In genomic region chr17:36544320-36545092, GRCh38 we compare ENCODE assay signal across 8 cellular contexts. TPM values are rescaled to one million over a fixed set of nuclear protein-coding genes. Genes with fewer than 3 reads are reported as not detected.
DNase-seq lines count a peak whose midpoint lies in the region; FAIRE-seq and TF ChIP-seq lines count a peak whose summit lies in the region.

GGNBP2 (plus strand) TSS chr17:36544919; CDS start chr17:36545725, 806 bp downstream.

- intact Hi-C loops in activated naive CD4-positive, alpha-beta T cell treated with anti-CD3 and anti-CD28 coated beads for 36 hours (cut with micrococcal nuclease), result loop anchor here (1.0 to 10.0 kb wide), 7 partner anchors 9 to 1063 kb away; partner anchors contain the start of genes AATF, DHRS11, SYNRG and ZNHIT3

- H3K36me3 ChIP-seq in SK-N-MC (ENCODE audit: insufficient read depth, low read length), result peaks cover 29% of the 10 kb centered on the region
- peaks cover 3% of the 10 kb centered on the region for H3K36me3 ChIP-seq in neutrophil
- peaks cover 0 to 10% (median 0%) of the 10 kb centered on the region in 5 donors for H3K36me3 ChIP-seq in subcutaneous abdominal adipose tissue (ENCODE audit: control insufficient read depth in 5 of 5, insufficient read depth in 5 of 5, low read length in 5 of 5)

- no peak for FAIRE-seq in frontal cortex (lab: Jason Lieb, UNC)

- peaks cover 49 to 53% of the 10 kb centered on the region in 2 experiments for H3K4me1 ChIP-seq in neutrophil (ENCODE audit: control insufficient read depth in 1 of 2, insufficient read depth in 1 of 2, low read depth in 1 of 2, low read length in 1 of 2)
- peaks cover 3 to 44% (median 39%) of the 10 kb centered on the region in 5 donors for H3K4me1 ChIP-seq in subcutaneous abdominal adipose tissue (ENCODE audit: control insufficient read depth in 5 of 5, insufficient read depth in 5 of 5, low read length in 5 of 5)

- peaks cover 35% of the 10 kb centered on the region for H3K36me3 Mint-ChIP-seq in HFFc6 (ENCODE audit: low read depth)
- H3K36me3 Mint-ChIP-seq in activated naive CD4-positive, alpha-beta T cell treated with anti-CD3 and anti-CD28 coated beads for 36 hours (ENCODE audit: low read depth), result peaks cover 21% of the 10 kb centered on the region

- H3K4me1 Mint-ChIP-seq in HFFc6 (ENCODE audit: low read depth), result peaks cover 17% of the 10 kb centered on the region
- peaks cover 35% of the 10 kb centered on the region for H3K4me1 Mint-ChIP-seq in activated naive CD4-positive, alpha-beta T cell treated with anti-CD3 and anti-CD28 coated beads for 36 hours (ENCODE audit: low read depth)

- H3K27ac Mint-ChIP-seq in HFFc6, result peak within 1 kb of the TSS; percentile 99
- H3K27ac Mint-ChIP-seq in activated naive CD4-positive, alpha-beta T cell treated with anti-CD3 and anti-CD28 coated beads for 36 hours, result peak within 1 kb of the TSS; percentile 94

- H3K4me3 Mint-ChIP-seq in HFFc6, result peak within 1 kb of the TSS; percentile 99
- H3K4me3 Mint-ChIP-seq in activated naive CD4-positive, alpha-beta T cell treated with anti-CD3 and anti-CD28 coated beads for 36 hours, result peak within 1 kb of the TSS; percentile 86

- no peaks in the 10 kb centered on the region for H3K9me3 Mint-ChIP-seq in HFFc6
- no peaks in the 10 kb centered on the region for H3K9me3 Mint-ChIP-seq in activated naive CD4-positive, alpha-beta T cell treated with anti-CD3 and anti-CD28 coated beads for 36 hours

- peak within 1 kb of the TSS; percentile 91 for H3K4me3 ChIP-seq in SK-N-MC
- H3K4me3 ChIP-seq in neutrophil (ENCODE audit: low read depth in 1 of 2, low read length in 1 of 2), result peak within 1 kb of the TSS; percentile 93 to 99
- peak within 1 kb of the TSS; percentile 83 to 99 (median 92) for H3K4me3 ChIP-seq in subcutaneous abdominal adipose tissue (ENCODE audit: low read depth in 1 of 5, low read length in 5 of 5)

- TF ChIP-seq CTCF in HFFc6 (IDR thresholded peaks at IDR 0.05) (no peak), neutrophil (IDR thresholded peaks at IDR 0.05) (no peak)

- CTCF ChIA-PET in activated naive CD4-positive, alpha-beta T cell treated with anti-CD3 and anti-CD28 coated beads for 36 hours (lab: Charles Lee), result interaction anchor here (1.2 to 1.3 kb wide), 2 partner anchors 10 to 57 kb away, joined by 6 to 7 read pairs; partner anchors contain the start of genes MRM1, MYO19 and PIGW

- H3K9me3 ChIP-seq in SK-N-MC (ENCODE audit: low read depth, low read length) (no peaks in the 10 kb centered on the region), neutrophil (no peaks in the 10 kb centered on the region), subcutaneous abdominal adipose tissue (ENCODE audit: control insufficient read depth in 5 of 5, low read length in 5 of 5) (no peaks in the 10 kb centered on the region)

- H3K27me3 ChIP-seq in neutrophil (no peaks in the 10 kb centered on the region), subcutaneous abdominal adipose tissue (ENCODE audit: control insufficient read depth in 5 of 5, insufficient read depth in 4 of 5, low read length in 5 of 5) (no peaks in the 10 kb centered on the region)

- H3K9ac ChIP-seq in SK-N-MC (ENCODE audit: insufficient read length) (peak within 1 kb of the TSS; percentile 98), subcutaneous abdominal adipose tissue (ENCODE audit: low read length in 5 of 5) (peak within 1 kb of the TSS; percentile 92 to 99 (median 97))

- DNase-seq in GM03348 (ENCODE audit: low spot score) (peak; percentile 97), HFFc6 (peak; percentile 91), NCI-H1048 (lab: John Stamatoyannopoulos, UW) (peak; percentile 72), SK-N-MC (ENCODE audit: low read depth, low spot score) (no peak), frontal cortex (ENCODE audit: low spot score in 2 of 2) (peak; percentile 90)
- peak; percentile 96 for DNase-seq in activated naive CD4-positive, alpha-beta T cell treated with anti-CD3 and anti-CD28 coated beads for 36 hours

- peak within 1 kb of the TSS; percentile 93 for H3K27ac ChIP-seq in SK-N-MC
- peak within 1 kb of the TSS; percentile 100 for H3K27ac ChIP-seq in neutrophil
- H3K27ac ChIP-seq in subcutaneous abdominal adipose tissue (ENCODE audit: low read depth, low read length), result peak within 1 kb of the TSS; percentile 98

- H3K27me3 Mint-ChIP-seq in HFFc6 (ENCODE audit: insufficient read depth), result peaks cover 7% of the 10 kb centered on the region
- H3K27me3 Mint-ChIP-seq in activated naive CD4-positive, alpha-beta T cell treated with anti-CD3 and anti-CD28 coated beads for 36 hours (ENCODE audit: low read depth), result no peaks in the 10 kb centered on the region

RNA-seq across cellular contexts. Expression of gene GGNBP2, which starts in this region (rescaled TPM):
- 10 to 100 TPM; 53.1 to 62.8 (median 54.2) TPM for total RNA-seq in HFFc6 (2021; fragmentation: NEBNext Ultra II Directional; extraction: Animal tissue kit (Norgen Biotek cat#: 25700))
- 10 to 100 TPM; 96.2 to 99.9 TPM for total RNA-seq in activated naive CD4-positive, alpha-beta T cell treated with anti-CD3 and anti-CD28 coated beads for 36 hours
- 67.7 TPM for total RNA-seq in frontal cortex
